Comparison of ENCODE assay signal across 14 cellular contexts in the genomic region with DNA sequence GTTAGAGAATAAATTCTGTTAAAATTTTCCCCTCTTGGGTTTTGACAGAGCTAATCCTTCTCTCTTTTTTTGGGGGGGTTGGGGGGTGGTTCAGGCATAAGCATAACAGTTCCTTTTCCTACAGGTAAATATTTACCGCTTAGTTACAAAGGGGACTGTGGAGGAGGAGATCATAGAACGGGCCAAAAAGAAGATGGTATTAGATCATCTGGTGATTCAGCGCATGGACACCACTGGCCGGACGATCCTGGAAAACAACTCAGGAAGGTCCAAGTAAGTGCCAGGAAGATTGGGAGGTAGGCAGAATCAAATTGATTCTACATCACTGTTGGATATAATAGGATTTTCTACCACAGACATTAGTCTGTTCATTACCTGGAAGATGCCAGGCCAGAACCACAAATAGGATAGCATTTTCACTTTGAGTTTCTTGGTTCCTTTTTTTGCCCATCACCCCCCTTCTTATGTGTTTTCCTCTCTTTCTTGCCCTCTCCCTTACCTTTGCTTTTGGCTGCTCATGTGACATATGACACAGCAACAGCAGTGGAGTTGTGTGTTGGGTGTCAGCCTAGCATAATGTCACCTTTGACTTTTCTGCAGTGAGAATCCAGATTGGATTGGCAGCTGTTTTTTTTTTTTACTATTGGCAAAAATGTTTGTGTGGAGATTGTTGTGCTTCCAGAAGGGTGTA.
A peak's percentile ranks its signal among the peaks of the same experiment; 100 is the strongest.
DNase-seq lines count a peak whose midpoint lies in the region; ATAC-seq, FAIRE-seq and TF ChIP-seq lines count a peak whose summit lies in the region.
"Had no signal": no experiment of that assay in that cellular context is flagged by ENCODE, and none has a peak within 500 bp of the region (broad histone marks: within the 10 kb centered on the region; RNA-seq: fewer than 3 reads in every experiment).

No MANE protein-coding gene starts in this region.

- no peak overlapping the region for H3K4me3 ChIP-seq in bronchial epithelial cell (ENCODE audit: low read depth, low read length)
- no peak overlapping the region for H3K4me3 ChIP-seq in naive thymus-derived CD4-positive, alpha-beta T cell (ENCODE audit: low read length)
- H3K4me3 ChIP-seq: left ventricle myocardium inferior had no signal

- peaks cover 9 to 52% (median 41%) of the 10 kb centered on the region in 5 donors for H3K36me3 Mint-ChIP-seq in naive thymus-derived CD4-positive, alpha-beta T cell

- DNase-seq in GM12891 (ENCODE audit: insufficient read length, low spot score) (no peak), bronchial epithelial cell (ENCODE audit: low read depth) (peak; percentile 10), mesenteric fat pad (ENCODE audit: low spot score) (no peak), ureter (ENCODE audit: low spot score) (no peak)
- no peak for DNase-seq in naive thymus-derived CD4-positive, alpha-beta T cell
- DNase-seq: foreskin melanocyte; left ventricle myocardium inferior; NCI-H1105; NK-92 treated with Interleukin-12 subunit alpha and Interleukin-12 subunit beta, amount 100 ng/mL, for 24 hours had no signal

- CTCF ChIA-PET in naive thymus-derived CD4-positive, alpha-beta T cell (lab: Charles Lee): interaction anchor here (1.1 to 1.6 kb wide), 2 partner anchors 57 to 182 kb away, joined by 3 to 6 read pairs; no protein-coding TSS in a partner anchor

- no peak for TF ChIP-seq CTCF in bronchial epithelial cell (IDR thresholded peaks at IDR 0.05; ENCODE audit: insufficient read depth, low read length, severe bottlenecking)

- H3K27ac ChIP-seq in naive thymus-derived CD4-positive, alpha-beta T cell (ENCODE audit: low read depth, low read length): no peak overlapping the region
- H3K27ac ChIP-seq: HL-60, left ventricle myocardium inferior had no signal

- POLR2A ChIA-PET in naive thymus-derived CD4-positive, alpha-beta T cell (lab: Charles Lee): interaction anchor here (0.6 kb wide), 1 partner anchor 45 kb away, joined by 3 read pairs; no protein-coding TSS in a partner anchor

- FAIRE-seq in GM12891 (lab: Jason Lieb, UNC): peak; percentile 54
- no peak for FAIRE-seq in bronchial epithelial cell (lab: Jason Lieb, UNC)
- FAIRE-seq: urothelium cell line had no signal

- H3K4me3 Mint-ChIP-seq in naive thymus-derived CD4-positive, alpha-beta T cell: peak overlapping the region in 1 of 10 donors; percentile 51

- peaks cover 11 to 35% (median 14%) of the 10 kb centered on the region in 7 donors for H3K4me1 Mint-ChIP-seq in naive thymus-derived CD4-positive, alpha-beta T cell

- TF ChIP-seq POLR2A in GM12891 (IDR thresholded peaks at IDR 0.05; ENCODE audit: low read depth, low read length): no peak

- peaks cover 0 to 3% (median 0%) of the 10 kb centered on the region in 11 donors for H3K9me3 Mint-ChIP-seq in naive thymus-derived CD4-positive, alpha-beta T cell

- peak overlapping the region in 7 of 9 donors; percentile 38 to 58 (median 54) for H3K27ac Mint-ChIP-seq in naive thymus-derived CD4-positive, alpha-beta T cell

- intact Hi-C loops in naive thymus-derived CD4-positive, alpha-beta T cell (cut with micrococcal nuclease): loop anchor here (5.0 kb wide), 3 partner anchors 37 to 42 kb away; no protein-coding TSS in a partner anchor

- ATAC-seq in HG03469 (IDR thresholded peaks at IDR 0.05; ENCODE audit: unreplicated experiment) (peak; percentile 47), HG02973 (IDR thresholded peaks at IDR 0.05; ENCODE audit: unreplicated experiment) (no peak), HG03354 (IDR thresholded peaks at IDR 0.05; ENCODE audit: poor library complexity, severe bottlenecking, unreplicated experiment) (no peak)
- no peak for ATAC-seq in naive thymus-derived CD4-positive, alpha-beta T cell

- no peaks in the 10 kb centered on the region for H3K9me3 ChIP-seq in naive thymus-derived CD4-positive, alpha-beta T cell (ENCODE audit: control insufficient read depth in 2 of 3, low read length in 3 of 3)
- H3K9me3 ChIP-seq: left ventricle myocardium inferior had no signal

- peaks cover 41% of the 10 kb centered on the region for H3K36me3 ChIP-seq in bronchial epithelial cell (ENCODE audit: control insufficient read depth, insufficient read depth, low read length)
- peaks cover 48 to 89% (median 67%) of the 10 kb centered on the region in 3 experiments for H3K36me3 ChIP-seq in naive thymus-derived CD4-positive, alpha-beta T cell (ENCODE audit: control insufficient read depth in 2 of 3, insufficient read depth in 3 of 3, low read length in 3 of 3)

- no peaks in the 10 kb centered on the region for H3K27me3 ChIP-seq in bronchial epithelial cell (ENCODE audit: control insufficient read depth, insufficient read depth, low read length)
- H3K27me3 ChIP-seq in naive thymus-derived CD4-positive, alpha-beta T cell (ENCODE audit: control insufficient read depth in 2 of 2, insufficient read depth in 2 of 2, low read length in 2 of 2): no peaks in the 10 kb centered on the region

- no peaks in the 10 kb centered on the region for H3K27me3 Mint-ChIP-seq in naive thymus-derived CD4-positive, alpha-beta T cell

- H3K4me1 ChIP-seq in naive thymus-derived CD4-positive, alpha-beta T cell (ENCODE audit: control insufficient read depth in 2 of 2, insufficient read depth in 2 of 2, low read length in 2 of 2): no peaks in the 10 kb centered on the region

TF ChIP-seq in GM12891, 5 proteins besides CTCF, POLR2A, EP300 and RAD21:
- no peak for TF ChIP-seq POLR2AphosphoS5 (IDR thresholded peaks at IDR 0.05; ENCODE audit: low read depth, low read length)
TF ChIP-seq in GM12891: peak in this region for 0.
